ENCODE assay signal across 18 cellular contexts in the genomic region with DNA sequence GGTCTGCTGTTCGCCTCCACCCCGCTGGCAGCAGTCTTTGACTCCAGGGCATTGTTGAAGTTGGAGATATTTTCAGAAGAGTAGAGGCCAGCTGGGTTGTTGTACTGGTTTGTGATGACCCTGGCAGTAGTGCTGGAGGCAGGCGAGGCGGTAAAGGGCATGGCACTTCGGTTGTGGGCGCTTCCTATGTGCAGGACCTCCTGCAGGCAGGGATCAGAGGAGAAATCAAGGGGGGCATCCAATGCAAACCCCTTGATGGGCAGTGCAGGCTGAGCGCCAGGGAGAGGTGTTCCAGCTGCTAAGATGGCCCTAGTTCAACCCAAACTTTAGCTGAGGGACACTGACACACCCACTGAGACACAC. TPM values are rescaled to one million over a fixed set of nuclear protein-coding genes. Genes with fewer than 3 reads are reported as not detected.
DNase-seq lines count a peak whose midpoint lies in the region; ATAC-seq, FAIRE-seq and TF ChIP-seq lines count a peak whose summit lies in the region.
"Had no signal": no experiment of that assay in that cellular context is flagged by ENCODE, and none has a peak within 500 bp of the region (broad histone marks: within the 10 kb centered on the region; RNA-seq: fewer than 3 reads in every experiment).

No MANE protein-coding gene starts in this region.

- H3K9me2 ChIP-seq in GM23338 (ENCODE audit: insufficient read depth): no peaks in the 10 kb centered on the region

- no peak for FAIRE-seq in small intestine (lab: Jason Lieb, UNC)
- FAIRE-seq: RCC 7860 had no signal

- DNase-seq in GM23338 (ENCODE audit: low spot score): no peak
- DNase-seq in RWPE2 (ENCODE audit: low spot score): no peak
- no peak for DNase-seq in progenitor cell of endocrine pancreas (ENCODE audit: low spot score, unreplicated experiment)
- no peak for DNase-seq in NCI-H226
- no peak for DNase-seq in small intestine
- DNase-seq: activated CD4-positive, alpha-beta T cell treated with anti-CD3 and anti-CD28 coated beads for 4 hours; activated CD8-positive, alpha-beta memory T cell treated with anti-CD3 and anti-CD28 coated beads, Interleukin-2, amount 50 U/mL, for 4 hours; activated gamma-delta T cell; amygdala; cerebellar nuclear complex; Karpas-422; NCI-H1092 treated with DMSO at 0.1 percent for 48 hours; NCI-H2171 treated with DMSO at 0.1 percent for 48 hours had no signal

- no peaks in the 10 kb centered on the region for H3K9me3 Mint-ChIP-seq in GM23338
- no peaks in the 10 kb centered on the region for H3K9me3 Mint-ChIP-seq in progenitor cell of endocrine pancreas (ENCODE audit: low read depth)
- H3K9me3 Mint-ChIP-seq: nephron had no signal

- WGBS in small intestine, 3 donors: 80 to 98% (median 83%) methylated on average over 6 to 7 of the region's 7 CpGs

- peak; percentile 6; the same call in 1 of the 3 replicates for ATAC-seq in GM23338
- ATAC-seq in RWPE2 (ENCODE audit: low read depth): no peak
- no peak for ATAC-seq in GM18511 (IDR thresholded peaks at IDR 0.05; ENCODE audit: unreplicated experiment)
- no peak for ATAC-seq in HG02759 (IDR thresholded peaks at IDR 0.05; ENCODE audit: unreplicated experiment)

- no peaks in the 10 kb centered on the region for H4K20me1 ChIP-seq in GM23338 (replicated peaks; ENCODE audit: insufficient read depth)

- H3K36me3 Mint-ChIP-seq in GM23338 (ENCODE audit: low read depth): peaks cover 62% of the 10 kb centered on the region
- H3K36me3 Mint-ChIP-seq in progenitor cell of endocrine pancreas (ENCODE audit: insufficient read depth): peaks cover 13% of the 10 kb centered on the region

- no peak overlapping the region for H2AFZ ChIP-seq in GM23338

- H3K4me3 Mint-ChIP-seq in GM23338: no peak overlapping the region; the same call in 2 of the 3 replicates
- no peak overlapping the region for H3K4me3 Mint-ChIP-seq in progenitor cell of endocrine pancreas (ENCODE audit: low read depth)
- H3K4me3 Mint-ChIP-seq: nephron had no signal

- H3K79me2 ChIP-seq in GM23338 (replicated peaks; ENCODE audit: insufficient read depth): peaks cover 8% of the 10 kb centered on the region; the same call in 1 of the 2 replicates

- no peak overlapping the region for H3K9ac ChIP-seq in iPS-15b (ENCODE audit: low read depth, low read length)

- TF ChIP-seq CTCF in GM23338 (conservative IDR thresholded peaks at IDR 0.05; ENCODE audit: low read depth in 2 of 2) (no peak), RWPE2 (IDR thresholded peaks at IDR 0.05; ENCODE audit: poor library complexity, severe bottlenecking) (no peak), progenitor cell of endocrine pancreas (IDR thresholded peaks at IDR 0.05; ENCODE audit: unreplicated experiment) (no peak)

- H3K27me3 ChIP-seq in GM23338 (ENCODE audit: insufficient read depth) (no peaks in the 10 kb centered on the region), RWPE2 (ENCODE audit: insufficient read depth, poor library complexity, severe bottlenecking) (no peaks in the 10 kb centered on the region), iPS-15b (ENCODE audit: control insufficient read depth, insufficient read depth, low read length) (no peaks in the 10 kb centered on the region), small intestine (ENCODE audit: control insufficient read depth in 2 of 2, insufficient read depth in 2 of 2, low read length in 2 of 2) (no peaks in the 10 kb centered on the region)

- H3K27me3 Mint-ChIP-seq in GM23338 (ENCODE audit: insufficient read depth, low read depth, poor library complexity): peaks cover 9% of the 10 kb centered on the region
- H3K27me3 Mint-ChIP-seq in progenitor cell of endocrine pancreas: no peaks in the 10 kb centered on the region

- H3K27ac ChIP-seq in GM23338 (ENCODE audit: low read depth) (peak overlapping the region; percentile 85), RWPE2 (ENCODE audit: poor library complexity, severe bottlenecking) (peak overlapping the region; percentile 94), small intestine (ENCODE audit: low read depth in 1 of 2, low read length in 1 of 2) (peak overlapping the region in 1 of 2 donors; percentile 62)

- H3K4me2 ChIP-seq in GM23338: peak overlapping the region; percentile 2; the same call in 1 of the 2 replicates

- H3K4me1 ChIP-seq in GM23338 (ENCODE audit: insufficient read depth): peaks cover 47% of the 10 kb centered on the region
- H3K4me1 ChIP-seq in RWPE2 (ENCODE audit: insufficient read depth, poor library complexity, severe bottlenecking): peaks cover 64% of the 10 kb centered on the region
- peaks cover 12% of the 10 kb centered on the region for H3K4me1 ChIP-seq in iPS-15b (ENCODE audit: control insufficient read depth, insufficient read depth, low read length)
- H3K4me1 ChIP-seq in small intestine (ENCODE audit: control insufficient read depth in 2 of 2, insufficient read depth in 1 of 2, low read depth in 1 of 2, low read length in 1 of 2): peaks cover 0 to 14% of the 10 kb centered on the region in 2 donors

- H3K36me3 ChIP-seq in GM23338 (ENCODE audit: insufficient read depth): peaks cover 20% of the 10 kb centered on the region
- peaks cover 94% of the 10 kb centered on the region for H3K36me3 ChIP-seq in RWPE2 (ENCODE audit: low read depth)
- peaks cover 45% of the 10 kb centered on the region for H3K36me3 ChIP-seq in iPS-15b (ENCODE audit: control insufficient read depth, insufficient read depth, low read length)
- H3K36me3 ChIP-seq in small intestine (ENCODE audit: control insufficient read depth in 2 of 2, insufficient read depth in 2 of 2, low read length in 2 of 2): peaks cover 2 to 3% of the 10 kb centered on the region in 2 donors

- peak overlapping the region; percentile 92 for H3K27ac Mint-ChIP-seq in GM23338
- H3K27ac Mint-ChIP-seq in progenitor cell of endocrine pancreas: peak overlapping the region; percentile 92

- no peaks in the 10 kb centered on the region for H3K9me3 ChIP-seq in RWPE2 (ENCODE audit: severe bottlenecking)
- H3K9me3 ChIP-seq in iPS-15b (ENCODE audit: control insufficient read depth, insufficient read depth, low read length): no peaks in the 10 kb centered on the region
- no peaks in the 10 kb centered on the region for H3K9me3 ChIP-seq in small intestine (ENCODE audit: control insufficient read depth, low read depth)

- no peaks in the 10 kb centered on the region for H3F3A ChIP-seq in GM23338 (replicated peaks; ENCODE audit: low read depth)

- H3K4me3 ChIP-seq in GM23338: no peak overlapping the region
- no peak overlapping the region for H3K4me3 ChIP-seq in RWPE2 (ENCODE audit: severe bottlenecking)
- peak overlapping the region; percentile 2 for H3K4me3 ChIP-seq in iPS-15b (ENCODE audit: low read depth, low read length)
- no peak overlapping the region for H3K4me3 ChIP-seq in small intestine (ENCODE audit: low read depth in 1 of 2, low read length in 2 of 2)

- H3K4me1 Mint-ChIP-seq in GM23338: peaks cover 53% of the 10 kb centered on the region
- peaks cover 56% of the 10 kb centered on the region for H3K4me1 Mint-ChIP-seq in progenitor cell of endocrine pancreas (ENCODE audit: low read depth)

TF ChIP-seq in GM23338, 12 proteins besides CTCF, POLR2A, EP300 and RAD21 (continues in another document):
- TF ChIP-seq, protein P1, sequence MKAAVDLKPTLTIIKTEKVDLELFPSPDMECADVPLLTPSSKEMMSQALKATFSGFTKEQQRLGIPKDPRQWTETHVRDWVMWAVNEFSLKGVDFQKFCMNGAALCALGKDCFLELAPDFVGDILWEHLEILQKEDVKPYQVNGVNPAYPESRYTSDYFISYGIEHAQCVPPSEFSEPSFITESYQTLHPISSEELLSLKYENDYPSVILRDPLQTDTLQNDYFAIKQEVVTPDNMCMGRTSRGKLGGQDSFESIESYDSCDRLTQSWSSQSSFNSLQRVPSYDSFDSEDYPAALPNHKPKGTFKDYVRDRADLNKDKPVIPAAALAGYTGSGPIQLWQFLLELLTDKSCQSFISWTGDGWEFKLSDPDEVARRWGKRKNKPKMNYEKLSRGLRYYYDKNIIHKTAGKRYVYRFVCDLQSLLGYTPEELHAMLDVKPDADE (IDR thresholded peaks at IDR 0.05): no peak
- TF ChIP-seq JUNB (IDR thresholded peaks at IDR 0.05; ENCODE audit: unreplicated experiment): no peak
- no peak for TF ChIP-seq NANOG (IDR thresholded peaks at IDR 0.05; ENCODE audit: borderline replicate concordance)
- no peak for TF ChIP-seq CREB1 (CRISPR knock-in tag; IDR thresholded peaks at IDR 0.05; ENCODE audit: low read depth)

RNA-seq across cellular contexts. Expression of a gene that starts 27.0 kb away (rescaled TPM):
- total RNA-seq in GM23338 (2014; rRNA removed; shearing (Covaris generic)): 110 and 111 TPM in 2 replicates
- polyA plus RNA-seq in GM23338 (2016; fragmentation: Nextera tagmentation; extraction: Ambion mirVana): 227 and 233 TPM in 2 replicates
- total RNA-seq in progenitor cell of endocrine pancreas: 113 and 118 TPM in 2 replicates
- 100 to 1,000 TPM; 206 to 572 (median 368) TPM for polyA plus RNA-seq in small intestine
